In the genomic region with DNA sequence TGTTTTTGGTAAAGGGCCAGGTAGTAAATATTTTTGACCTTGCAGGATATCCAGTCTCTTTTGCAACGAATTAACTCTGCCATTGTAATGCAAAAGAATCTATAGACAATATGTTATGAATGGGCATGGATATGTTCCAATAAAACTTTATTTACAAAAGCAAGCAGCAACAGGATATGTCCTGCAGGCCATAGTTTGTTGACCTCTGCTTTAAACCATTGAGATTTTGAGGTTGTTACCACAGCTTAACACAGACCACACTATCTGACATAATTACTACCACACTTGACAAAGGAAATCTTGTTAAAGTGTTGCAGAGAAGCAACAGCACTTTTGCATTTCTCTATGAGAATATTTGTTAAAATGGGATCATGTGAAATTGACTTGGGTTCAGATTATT, we compare ENCODE assay signal across 20 cellular contexts.
"Had no signal": no experiment of that assay in that cellular context is flagged by ENCODE, and none has a peak within 500 bp of the region (broad histone marks: within the 10 kb centered on the region; RNA-seq: fewer than 3 reads in every experiment).

No MANE protein-coding gene starts in this region.

- H3K9me3 ChIP-seq: gastrocnemius medialis, ovary, thyroid gland had no signal

- H3K27ac ChIP-seq: epithelial cell of prostate, esophagus muscularis mucosa, gastrocnemius medialis, ovary, suprapubic skin, thyroid gland had no signal

- H3K36me3 ChIP-seq: esophagus muscularis mucosa, gastrocnemius medialis, heart right ventricle, ovary, suprapubic skin, thyroid gland had no signal

- ATAC-seq: effector memory CD8-positive, alpha-beta T cell; mucosa of descending colon; natural killer cell; stimulated activated effector memory CD8-positive, alpha-beta T cell treated with anti-CD3 and anti-CD28 coated beads, Interleukin-12 subunit alpha, Interleukin-12 subunit beta, amount 100 ng/mL, for 72 hours; stimulated activated naive CD8-positive, alpha-beta T cell treated with anti-CD3 and anti-CD28 coated beads, Interleukin-15, Interleukin-2, amounts not matched to agents 100 U/mL and 50 U/mL, for 24 hours had no signal

- H3K27me3 ChIP-seq: esophagus muscularis mucosa, gastrocnemius medialis, heart right ventricle, ovary, suprapubic skin, thyroid gland had no signal

- H3K4me1 ChIP-seq: esophagus muscularis mucosa, gastrocnemius medialis, heart right ventricle, suprapubic skin, thyroid gland had no signal

- DNase-seq: effector memory CD8-positive, alpha-beta T cell; gastrocnemius medialis; heart right ventricle; hypothalamus; kidney glomerular epithelial cell; mucosa of descending colon; natural killer cell; ovary; right cardiac atrium; stimulated activated CD4-positive, alpha-beta T cell treated with anti-CD3 and anti-CD28 coated beads, Interleukin-4, amount 100 ng/mL, for 1 hour; stimulated activated CD8-positive, alpha-beta memory T cell treated with anti-CD3 and anti-CD28 coated beads, Interleukin-4, amount 100 ng/mL, for 48 hours; stimulated activated naive CD8-positive, alpha-beta T cell treated with anti-CD3 and anti-CD28 coated beads, Interleukin-15, Interleukin-2, amounts not matched to agents 100 U/mL and 50 U/mL, for 24 hours; thyroid gland had no signal

- H3K4me3 ChIP-seq: esophagus muscularis mucosa, gastrocnemius medialis, heart right ventricle, mucosa of descending colon, ovary, suprapubic skin, thyroid gland had no signal

- FAIRE-seq: colon, islet of Langerhans, urothelium cell line had no signal
